In the genomic region with DNA sequence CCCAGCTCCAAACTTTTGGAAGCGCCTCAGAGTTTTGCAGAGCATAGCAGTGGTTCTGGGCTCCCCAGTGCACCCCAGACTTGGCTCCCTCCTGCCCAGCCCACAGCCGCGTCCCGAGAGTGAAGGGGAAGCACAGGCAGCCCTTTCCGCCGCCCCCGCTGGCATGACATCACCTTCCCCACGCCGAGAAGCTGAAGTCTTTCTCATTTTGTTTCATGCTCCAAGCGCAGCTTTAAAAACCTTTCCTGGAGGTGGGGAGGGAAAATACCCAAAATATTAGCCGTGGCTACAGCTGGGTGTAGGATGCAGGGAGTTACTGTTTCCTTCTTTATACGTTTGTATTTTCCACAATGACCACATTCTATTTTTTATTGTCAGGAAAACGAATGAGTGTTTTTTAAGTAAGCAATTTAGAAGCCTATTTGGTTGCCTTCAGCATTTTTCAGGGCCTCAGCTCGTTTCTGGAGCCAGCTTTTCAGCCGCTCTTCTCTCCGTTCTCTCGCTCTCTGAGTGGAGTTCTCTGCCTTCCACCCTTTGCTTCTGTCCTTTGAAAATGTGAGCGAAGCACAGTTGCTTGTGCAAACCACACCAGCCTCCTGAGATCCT, we compare ENCODE assay signal across 8 cellular contexts.
DNase-seq lines count a peak whose midpoint lies in the region; ATAC-seq and TF ChIP-seq lines count a peak whose summit lies in the region.

No MANE protein-coding gene starts in this region.

- H3K4me1 ChIP-seq in GM23338 (ENCODE audit: insufficient read depth) (peaks cover 30% of the 10 kb centered on the region), esophagus squamous epithelium (peaks cover 0 to 26% (median 16%) of the 10 kb centered on the region in 3 donors), thoracic aorta (ENCODE audit: control insufficient read depth in 1 of 2, low read depth in 2 of 2) (peaks cover 7 to 23% of the 10 kb centered on the region in 2 donors)

- H3K4me2 ChIP-seq in GM23338 = peak overlapping the region; percentile 79

- DNase-seq in AG04450 (ENCODE audit: low read depth, low spot score) = no peak
- peak; percentile 54 for DNase-seq in GM23338 (ENCODE audit: low spot score)
- DNase-seq in activated CD4-positive, alpha-beta T cell treated with anti-CD3 and anti-CD28 coated beads, Interleukin-2, amount 50 U/mL, for 24 hours (ENCODE audit: low read depth in 1 of 2, low spot score in 1 of 2) = peak; percentile 14 to 39
- DNase-seq in esophagus squamous epithelium (lab: John Stamatoyannopoulos, UW) = no peak
- peak; percentile 32 for DNase-seq in occipital lobe (lab: John Stamatoyannopoulos, UW)
- DNase-seq in thoracic aorta (ENCODE audit: low spot score) = peak; percentile 49
- DNase-seq in NCI-H1092 (lab: John Stamatoyannopoulos, UW) = no peak
- no peak for DNase-seq in SKM-1 treated with dmso at 0.1 percent for 144 hours (lab: John Stamatoyannopoulos, UW; ENCODE audit: unreplicated experiment)

- TF ChIP-seq CTCF in AG04450 (IDR thresholded peaks at IDR 0.05; ENCODE audit: low read depth, low read length) (no peak), GM23338 (conservative IDR thresholded peaks at IDR 0.05; ENCODE audit: low read depth in 2 of 2) (no peak), esophagus squamous epithelium (IDR thresholded peaks at IDR 0.05) (no peak), thoracic aorta (IDR thresholded peaks at IDR 0.05) (no peak)

- H3K4me3 Mint-ChIP-seq in GM23338 = peak overlapping the region; percentile 26; the same call in 1 of the 3 replicates

- no peaks in the 10 kb centered on the region for H3K36me3 ChIP-seq in GM23338 (ENCODE audit: insufficient read depth)
- no peaks in the 10 kb centered on the region for H3K36me3 ChIP-seq in esophagus squamous epithelium
- no peaks in the 10 kb centered on the region for H3K36me3 ChIP-seq in thoracic aorta

- no peaks in the 10 kb centered on the region for H3F3A ChIP-seq in GM23338 (replicated peaks; ENCODE audit: low read depth)

- H3K27ac ChIP-seq in AG04450 (ENCODE audit: low read depth, low read length) (peak overlapping the region; percentile 80), GM23338 (ENCODE audit: low read depth) (no peak overlapping the region), esophagus squamous epithelium (peak overlapping the region; percentile 28 to 82 (median 76)), thoracic aorta (peak overlapping the region; percentile 42 to 60)

- H3K27ac Mint-ChIP-seq in GM23338 = peak overlapping the region; percentile 37; the same call in 1 of the 2 replicates

- intact Hi-C loops in esophagus squamous epithelium (cut with DNase I) = loop anchor here (5.0 to 10.0 kb wide), 2 partner anchors 213 to 391 kb away; a partner anchor contains a TSS

- WGBS in esophagus squamous epithelium, 2 donors = 31% methylated on average over 8 to 17 of the region's 18 CpGs

- H3K27me3 Mint-ChIP-seq in GM23338 (ENCODE audit: insufficient read depth, low read depth, poor library complexity) = peaks cover 2% of the 10 kb centered on the region

- CTCF ChIA-PET in AG04450 (lab: Charles Lee) = interaction anchor here (0.6 to 2.1 kb wide), 12 partner anchors 41 to 248 kb away, joined by 3 to 11 read pairs (median 4); a partner anchor contains a TSS

- peaks cover 18% of the 10 kb centered on the region for H3K9me3 Mint-ChIP-seq in GM23338

- TF ChIP-seq POLR2A in esophagus squamous epithelium (IDR thresholded peaks at IDR 0.05) = no peak

- H3K9me3 ChIP-seq in AG04450 (ENCODE audit: control insufficient read depth, insufficient read depth, low read length) (no peaks in the 10 kb centered on the region), esophagus squamous epithelium (no peaks in the 10 kb centered on the region), thoracic aorta (no peaks in the 10 kb centered on the region)

- H3K4me3 ChIP-seq in AG04450 (ENCODE audit: low read depth, low read length) = peak overlapping the region; percentile 57
- H3K4me3 ChIP-seq in GM23338 = peak overlapping the region; percentile 49
- H3K4me3 ChIP-seq in esophagus squamous epithelium = peak overlapping the region in 3 of 4 donors; percentile 19 to 50 (median 35)
- H3K4me3 ChIP-seq in thoracic aorta = peak overlapping the region; percentile 70

- POLR2A ChIA-PET in AG04450 (lab: Yijun Ruan, JAX) = interaction anchor here (0.6 to 4.7 kb wide), 8 partner anchors 22 to 214 kb away, joined by 3 to 51 read pairs (median 6); a partner anchor contains a TSS

- no peaks in the 10 kb centered on the region for H4K20me1 ChIP-seq in GM23338 (replicated peaks; ENCODE audit: insufficient read depth)

- peaks cover 26% of the 10 kb centered on the region for H3K4me1 Mint-ChIP-seq in GM23338

- H3K36me3 Mint-ChIP-seq in GM23338 (ENCODE audit: low read depth) = peaks cover 3% of the 10 kb centered on the region; the same call in 1 of the 3 replicates

- no peaks in the 10 kb centered on the region; the same call in 1 of the 2 replicates for H3K9me2 ChIP-seq in GM23338 (ENCODE audit: insufficient read depth)

- H3K27me3 ChIP-seq in AG04450 (ENCODE audit: control insufficient read depth, insufficient read depth, low read length) = no peaks in the 10 kb centered on the region
- no peaks in the 10 kb centered on the region for H3K27me3 ChIP-seq in GM23338 (ENCODE audit: insufficient read depth)
- peaks cover 0 to 7% (median 0%) of the 10 kb centered on the region in 4 donors for H3K27me3 ChIP-seq in esophagus squamous epithelium
- no peaks in the 10 kb centered on the region for H3K27me3 ChIP-seq in thoracic aorta (replicated peaks; ENCODE audit: insufficient read depth)

- H3K79me2 ChIP-seq in GM23338 (replicated peaks; ENCODE audit: insufficient read depth) = no peaks in the 10 kb centered on the region

- peak overlapping the region; percentile 86 for H2AFZ ChIP-seq in GM23338

- peak; percentile 71 for ATAC-seq in GM23338
- peak; percentile 40 for ATAC-seq in thoracic aorta (ENCODE audit: insufficient number of reproducible peaks, low FRiP score, low read depth)

TF ChIP-seq in GM23338, 12 proteins besides CTCF, POLR2A, EP300 and RAD21 (continues in another document):
- TF ChIP-seq STAT1 (IDR thresholded peaks at IDR 0.05; ENCODE audit: unreplicated experiment) (no peak), EZH2 (IDR thresholded peaks at IDR 0.05; ENCODE audit: low read depth, unreplicated experiment) (no peak), ZNF114 (CRISPR knock-in tag; IDR thresholded peaks at IDR 0.05) (no peak)
- TF ChIP-seq, protein P1, sequence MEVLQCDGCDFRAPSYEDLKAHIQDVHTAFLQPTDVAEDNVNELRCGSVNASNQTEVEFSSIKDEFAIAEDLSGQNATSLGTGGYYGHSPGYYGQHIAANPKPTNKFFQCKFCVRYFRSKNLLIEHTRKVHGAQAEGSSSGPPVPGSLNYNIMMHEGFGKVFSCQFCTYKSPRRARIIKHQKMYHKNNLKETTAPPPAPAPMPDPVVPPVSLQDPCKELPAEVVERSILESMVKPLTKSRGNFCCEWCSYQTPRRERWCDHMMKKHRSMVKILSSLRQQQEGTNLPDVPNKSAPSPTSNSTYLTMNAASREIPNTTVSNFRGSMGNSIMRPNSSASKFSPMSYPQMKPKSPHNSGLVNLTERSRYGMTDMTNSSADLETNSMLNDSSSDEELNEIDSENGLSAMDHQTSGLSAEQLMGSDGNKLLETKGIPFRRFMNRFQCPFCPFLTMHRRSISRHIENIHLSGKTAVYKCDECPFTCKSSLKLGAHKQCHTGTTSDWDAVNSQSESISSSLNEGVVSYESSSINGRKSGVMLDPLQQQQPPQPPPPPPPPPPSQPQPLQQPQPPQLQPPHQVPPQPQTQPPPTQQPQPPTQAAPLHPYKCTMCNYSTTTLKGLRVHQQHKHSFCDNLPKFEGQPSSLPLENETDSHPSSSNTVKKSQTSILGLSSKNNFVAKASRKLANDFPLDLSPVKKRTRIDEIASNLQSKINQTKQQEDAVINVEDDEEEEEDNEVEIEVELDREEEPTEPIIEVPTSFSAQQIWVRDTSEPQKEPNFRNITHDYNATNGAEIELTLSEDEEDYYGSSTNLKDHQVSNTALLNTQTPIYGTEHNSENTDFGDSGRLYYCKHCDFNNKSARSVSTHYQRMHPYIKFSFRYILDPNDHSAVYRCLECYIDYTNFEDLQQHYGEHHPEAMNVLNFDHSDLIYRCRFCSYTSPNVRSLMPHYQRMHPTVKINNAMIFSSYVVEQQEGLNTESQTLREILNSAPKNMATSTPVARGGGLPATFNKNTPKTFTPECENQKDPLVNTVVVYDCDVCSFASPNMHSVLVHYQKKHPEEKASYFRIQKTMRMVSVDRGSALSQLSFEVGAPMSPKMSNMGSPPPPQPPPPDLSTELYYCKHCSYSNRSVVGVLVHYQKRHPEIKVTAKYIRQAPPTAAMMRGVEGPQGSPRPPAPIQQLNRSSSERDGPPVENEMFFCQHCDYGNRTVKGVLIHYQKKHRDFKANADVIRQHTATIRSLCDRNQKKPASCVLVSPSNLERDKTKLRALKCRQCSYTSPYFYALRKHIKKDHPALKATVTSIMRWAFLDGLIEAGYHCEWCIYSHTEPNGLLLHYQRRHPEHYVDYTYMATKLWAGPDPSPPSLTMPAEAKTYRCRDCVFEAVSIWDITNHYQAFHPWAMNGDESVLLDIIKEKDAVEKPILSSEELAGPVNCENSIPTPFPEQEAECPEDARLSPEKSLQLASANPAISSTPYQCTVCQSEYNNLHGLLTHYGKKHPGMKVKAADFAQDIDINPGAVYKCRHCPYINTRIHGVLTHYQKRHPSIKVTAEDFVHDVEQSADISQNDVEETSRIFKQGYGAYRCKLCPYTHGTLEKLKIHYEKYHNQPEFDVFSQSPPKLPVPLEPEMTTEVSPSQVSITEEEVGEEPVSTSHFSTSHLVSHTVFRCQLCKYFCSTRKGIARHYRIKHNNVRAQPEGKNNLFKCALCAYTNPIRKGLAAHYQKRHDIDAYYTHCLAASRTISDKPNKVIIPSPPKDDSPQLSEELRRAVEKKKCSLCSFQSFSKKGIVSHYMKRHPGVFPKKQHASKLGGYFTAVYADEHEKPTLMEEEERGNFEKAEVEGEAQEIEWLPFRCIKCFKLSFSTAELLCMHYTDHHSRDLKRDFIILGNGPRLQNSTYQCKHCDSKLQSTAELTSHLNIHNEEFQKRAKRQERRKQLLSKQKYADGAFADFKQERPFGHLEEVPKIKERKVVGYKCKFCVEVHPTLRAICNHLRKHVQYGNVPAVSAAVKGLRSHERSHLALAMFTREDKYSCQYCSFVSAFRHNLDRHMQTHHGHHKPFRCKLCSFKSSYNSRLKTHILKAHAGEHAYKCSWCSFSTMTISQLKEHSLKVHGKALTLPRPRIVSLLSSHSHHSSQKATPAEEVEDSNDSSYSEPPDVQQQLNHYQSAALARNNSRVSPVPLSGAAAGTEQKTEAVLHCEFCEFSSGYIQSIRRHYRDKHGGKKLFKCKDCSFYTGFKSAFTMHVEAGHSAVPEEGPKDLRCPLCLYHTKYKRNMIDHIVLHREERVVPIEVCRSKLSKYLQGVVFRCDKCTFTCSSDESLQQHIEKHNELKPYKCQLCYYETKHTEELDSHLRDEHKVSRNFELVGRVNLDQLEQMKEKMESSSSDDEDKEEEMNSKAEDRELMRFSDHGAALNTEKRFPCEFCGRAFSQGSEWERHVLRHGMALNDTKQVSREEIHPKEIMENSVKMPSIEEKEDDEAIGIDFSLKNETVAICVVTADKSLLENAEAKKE (CRISPR knock-in tag; IDR thresholded peaks at IDR 0.05) = no peak

Comparison
In these comparisons a context has a peak if more than half of its experiments do, and no peak if none do; other contexts are left out.
1. DNase-seq: peak in GM23338 (single experiment), activated CD4-positive, alpha-beta T cell treated with anti-CD3 and anti-CD28 coated beads, Interleukin-2, amount 50 U/mL, for 24 hours (2 of 2), occipital lobe (single experiment) and thoracic aorta (single experiment); none in AG04450 (single experiment), esophagus squamous epithelium (single experiment), NCI-H1092 (single experiment) and SKM-1 treated with dmso at 0.1 percent for 144 hours (single experiment).
2. Peak in every context shown above with its lines, with median percentiles within 50 percentile points of each other: H3K4me3 ChIP-seq.